24 cellular contexts compared by ENCODE assay signal in genomic region chr9:14766299-14766698, GRCh38. TPM values are rescaled to one million over a fixed set of nuclear protein-coding genes. Genes with fewer than 3 reads are reported as not detected.
A peak's percentile ranks its signal among the peaks of the same experiment; 100 is the strongest.
DNase-seq lines count a peak whose midpoint lies in the region; ATAC-seq, FAIRE-seq and TF ChIP-seq lines count a peak whose summit lies in the region.
"Had no signal": no experiment of that assay in that cellular context is flagged by ENCODE, and none has a peak within 500 bp of the region (broad histone marks: within the 10 kb centered on the region; RNA-seq: fewer than 3 reads in every experiment).

No MANE protein-coding gene starts in this region.

- H4K20me1 ChIP-seq in astrocyte (ENCODE audit: insufficient read depth, low read length) (no peaks in the 10 kb centered on the region), smooth muscle cell (ENCODE audit: low read depth) (no peaks in the 10 kb centered on the region)

- no peak overlapping the region for H3K4me3 Mint-ChIP-seq in astrocyte (ENCODE audit: unreplicated experiment)
- no peak overlapping the region for H3K4me3 Mint-ChIP-seq in progenitor cell of endocrine pancreas (ENCODE audit: low read depth)
- H3K4me3 Mint-ChIP-seq: CD4-positive, CD25-positive, alpha-beta regulatory T cell; IgD-negative memory B cell had no signal

- peak overlapping the region; percentile 11 for H2BK15ac ChIP-seq in mesendoderm (replicated peaks; ENCODE audit: low read depth)

- H3K4me1 ChIP-seq in astrocyte (ENCODE audit: insufficient read depth, low read length) (no peaks in the 10 kb centered on the region), mesendoderm (ENCODE audit: control insufficient read depth, low read depth, low read length) (no peaks in the 10 kb centered on the region), suprapubic skin (no peaks in the 10 kb centered on the region), smooth muscle cell (ENCODE audit: low read depth) (no peaks in the 10 kb centered on the region)
- H3K4me1 ChIP-seq: SJSA1 had no signal

- no peak overlapping the region for H3K23ac ChIP-seq in mesendoderm (ENCODE audit: low read length)

- H3K27me3 Mint-ChIP-seq in astrocyte (ENCODE audit: low read depth, unreplicated experiment) (peaks cover 1% of the 10 kb centered on the region), progenitor cell of endocrine pancreas (no peaks in the 10 kb centered on the region)

- no peaks in the 10 kb centered on the region for H3F3A ChIP-seq in smooth muscle cell (ENCODE audit: low read depth)

- H3K9ac ChIP-seq in astrocyte (ENCODE audit: low read length): no peak overlapping the region
- H3K9ac ChIP-seq in mesendoderm (ENCODE audit: low read length): no peak overlapping the region
- H3K9ac ChIP-seq in smooth muscle cell (ENCODE audit: low read depth): no peak overlapping the region

- H3K27me3 ChIP-seq in astrocyte (ENCODE audit: insufficient read depth, low read length): peaks cover 4% of the 10 kb centered on the region
- H3K27me3 ChIP-seq in mesendoderm (ENCODE audit: insufficient read depth, low read length, poor library complexity): no peaks in the 10 kb centered on the region
- H3K27me3 ChIP-seq in suprapubic skin: no peaks in the 10 kb centered on the region
- H3K27me3 ChIP-seq in smooth muscle cell (ENCODE audit: low read depth): no peaks in the 10 kb centered on the region
- H3K27me3 ChIP-seq: BE2C, SJSA1 had no signal

- H2BK120ac ChIP-seq in mesendoderm (ENCODE audit: low read depth, low read length): no peak overlapping the region

- peak overlapping the region; percentile 61 for H3K18ac ChIP-seq in mesendoderm (ENCODE audit: low read length)

- H3K27ac Mint-ChIP-seq in astrocyte (ENCODE audit: unreplicated experiment) (no peak overlapping the region), progenitor cell of endocrine pancreas (no peak overlapping the region)
- H3K27ac Mint-ChIP-seq: CD4-positive, CD25-positive, alpha-beta regulatory T cell; IgD-negative memory B cell had no signal

- H3K79me2 ChIP-seq in astrocyte (ENCODE audit: insufficient read depth, low read length): no peaks in the 10 kb centered on the region
- no peaks in the 10 kb centered on the region for H3K79me2 ChIP-seq in mesendoderm (ENCODE audit: control insufficient read depth, insufficient read depth, low read length)
- no peaks in the 10 kb centered on the region for H3K79me2 ChIP-seq in smooth muscle cell (ENCODE audit: low read depth)

- no peak for FAIRE-seq in astrocyte (lab: Jason Lieb, UNC)
- FAIRE-seq: GM12892, GM18507, HTR-8/SVneo, RCC 7860 had no signal

- DNase-seq in AG09319 (ENCODE audit: extremely low read depth, low read depth): peak; percentile 16
- DNase-seq in GM04504 (ENCODE audit: low read depth): peak; percentile 47
- DNase-seq in astrocyte (ENCODE audit: low read depth): peak; percentile 11
- DNase-seq in mesendoderm: no peak
- DNase-seq in progenitor cell of endocrine pancreas (ENCODE audit: low spot score, unreplicated experiment): no peak
- DNase-seq in suprapubic skin (ENCODE audit: low spot score in 2 of 2): no peak
- DNase-seq in smooth muscle cell (lab: John Stamatoyannopoulos, UW; ENCODE audit: unreplicated experiment): no peak
- DNase-seq: 8988T; BE2C; CD4-positive, CD25-positive, alpha-beta regulatory T cell; GOT3; NCI-H1694; NCI-H2081; NCI-H446; NCI-H526; OCI-M1 had no signal

- H3K9me3 ChIP-seq in astrocyte (ENCODE audit: insufficient read depth, low read depth, low read length): no peaks in the 10 kb centered on the region
- H3K9me3 ChIP-seq in suprapubic skin: no peaks in the 10 kb centered on the region
- no peaks in the 10 kb centered on the region for H3K9me3 ChIP-seq in smooth muscle cell (replicated peaks; ENCODE audit: low read depth)
- H3K9me3 ChIP-seq: BE2C, SJSA1 had no signal

- H2AFZ ChIP-seq in astrocyte (ENCODE audit: low read depth, low read length): no peak overlapping the region
- H2AFZ ChIP-seq in smooth muscle cell (ENCODE audit: low read depth): no peak overlapping the region

- no peaks in the 10 kb centered on the region for H3K36me3 ChIP-seq in astrocyte (ENCODE audit: insufficient read depth, low read length)
- no peaks in the 10 kb centered on the region for H3K36me3 ChIP-seq in mesendoderm (ENCODE audit: control insufficient read depth, insufficient read depth, low read length)
- H3K36me3 ChIP-seq in suprapubic skin: no peaks in the 10 kb centered on the region
- H3K36me3 ChIP-seq in smooth muscle cell (ENCODE audit: low read depth): no peaks in the 10 kb centered on the region
- H3K36me3 ChIP-seq: BE2C, SJSA1 had no signal

- no CpG with 5 or more reads among the region's 6 CpGs for WGBS in mesendoderm (ENCODE audit: extremely low coverage, insufficient coverage, low lambda C conversion rate)
- 93% methylated on average over 6 of the region's 6 CpGs for WGBS in suprapubic skin
- 96% methylated on average over 6 of the region's 6 CpGs for WGBS in smooth muscle cell (ENCODE audit: low lambda C conversion rate)

- no peak overlapping the region for H3K4me3 ChIP-seq in astrocyte (ENCODE audit: insufficient read depth, low read depth, low read length)
- H3K4me3 ChIP-seq in mesendoderm (ENCODE audit: low read length): no peak overlapping the region
- no peak overlapping the region for H3K4me3 ChIP-seq in suprapubic skin
- no peak overlapping the region for H3K4me3 ChIP-seq in smooth muscle cell
- H3K4me3 ChIP-seq: SJSA1 had no signal

- no peaks in the 10 kb centered on the region for H3K79me1 ChIP-seq in mesendoderm (ENCODE audit: low read length)

- TF ChIP-seq CTCF in AG09319 (IDR thresholded peaks at IDR 0.05; ENCODE audit: low read depth, low read length) (no peak), astrocyte (IDR thresholded peaks at IDR 0.05; ENCODE audit: insufficient read depth, low read depth, low read length) (no peak), progenitor cell of endocrine pancreas (IDR thresholded peaks at IDR 0.05; ENCODE audit: unreplicated experiment) (no peak), suprapubic skin (IDR thresholded peaks at IDR 0.05) (no peak), smooth muscle cell (IDR thresholded peaks at IDR 0.05; ENCODE audit: borderline replicate concordance, insufficient read depth, poor library complexity, severe bottlenecking) (no peak)

- H3K36me3 Mint-ChIP-seq in astrocyte (ENCODE audit: low read depth, unreplicated experiment) (no peaks in the 10 kb centered on the region), progenitor cell of endocrine pancreas (ENCODE audit: insufficient read depth) (no peaks in the 10 kb centered on the region)
- H3K36me3 Mint-ChIP-seq: CD4-positive, CD25-positive, alpha-beta regulatory T cell; IgD-negative memory B cell had no signal

- H3K27ac ChIP-seq in astrocyte (ENCODE audit: low read depth, low read length): no peak overlapping the region
- H3K27ac ChIP-seq in mesendoderm (ENCODE audit: low read depth, low read length): no peak overlapping the region
- H3K27ac ChIP-seq in suprapubic skin: no peak overlapping the region
- no peak overlapping the region for H3K27ac ChIP-seq in smooth muscle cell (ENCODE audit: low read depth)
- H3K27ac ChIP-seq: SJSA1 had no signal

- H3K4ac ChIP-seq in mesendoderm (ENCODE audit: low read depth, low read length): no peak overlapping the region

- H3K4me2 ChIP-seq in astrocyte (ENCODE audit: low read length) (no peak overlapping the region), mesendoderm (ENCODE audit: low read length) (no peak overlapping the region), smooth muscle cell (no peak overlapping the region)

- no peak for ATAC-seq in GM19463 (IDR thresholded peaks at IDR 0.05; ENCODE audit: unreplicated experiment)
- ATAC-seq: HCT116 had no signal

- TF ChIP-seq EP300 in suprapubic skin (IDR thresholded peaks at IDR 0.05): no peak

- no peak for TF ChIP-seq POLR2A in suprapubic skin (IDR thresholded peaks at IDR 0.05)

- no peak overlapping the region for H4K8ac ChIP-seq in mesendoderm (ENCODE audit: low read depth, low read length)

- peak overlapping the region; percentile 27 for H3K56ac ChIP-seq in mesendoderm (ENCODE audit: low read length)

- H4K5ac ChIP-seq in mesendoderm (ENCODE audit: low read length): peak overlapping the region; percentile 7

- peak overlapping the region; percentile 35 for H2AK5ac ChIP-seq in mesendoderm (ENCODE audit: low read length)

- H2BK5ac ChIP-seq in mesendoderm (ENCODE audit: low read length): peak overlapping the region; percentile 33

- H3K4me1 Mint-ChIP-seq in astrocyte (ENCODE audit: low read depth, unreplicated experiment) (no peaks in the 10 kb centered on the region), progenitor cell of endocrine pancreas (ENCODE audit: low read depth) (peaks cover 4% of the 10 kb centered on the region)

- H3K9me3 Mint-ChIP-seq in astrocyte (ENCODE audit: unreplicated experiment) (no peaks in the 10 kb centered on the region), progenitor cell of endocrine pancreas (ENCODE audit: low read depth) (no peaks in the 10 kb centered on the region)
- H3K9me3 Mint-ChIP-seq: IgD-negative memory B cell had no signal

RNA-seq across cellular contexts. Expression of gene CER1, which starts 43.8 kb away (rescaled TPM):
- total RNA-seq in astrocyte (2.2 and 2.8 TPM in 2 replicates), progenitor cell of endocrine pancreas (0.73 TPM in 1 of 2 replicates, not detected in the other), suprapubic skin (not detected), smooth muscle cell (1.6 and 1.7 TPM in 2 replicates)
- 779 TPM for polyA plus RNA-seq in mesendoderm (2013, experiment 1 of 2)
- polyA plus RNA-seq in mesendoderm (2013, experiment 2 of 2): 727 TPM
- polyA plus RNA-seq in smooth muscle cell: not detected in 2 replicates
- total RNA-seq: CD4-positive, CD25-positive, alpha-beta regulatory T cell; SJSA1 had no signal
- polyA plus RNA-seq: CD4-positive, CD25-positive, alpha-beta regulatory T cell; IgD-negative memory B cell had no signal

Comparison
In these comparisons a context has a peak if more than half of its experiments do, and no peak if none do; other contexts are left out.
1. DNase-seq: peak in AG09319 (single experiment), GM04504 (single experiment) and astrocyte (single experiment); none in mesendoderm (single experiment), progenitor cell of endocrine pancreas (single experiment), suprapubic skin (0 of 2) and smooth muscle cell (single experiment).